In the genomic region with DNA sequence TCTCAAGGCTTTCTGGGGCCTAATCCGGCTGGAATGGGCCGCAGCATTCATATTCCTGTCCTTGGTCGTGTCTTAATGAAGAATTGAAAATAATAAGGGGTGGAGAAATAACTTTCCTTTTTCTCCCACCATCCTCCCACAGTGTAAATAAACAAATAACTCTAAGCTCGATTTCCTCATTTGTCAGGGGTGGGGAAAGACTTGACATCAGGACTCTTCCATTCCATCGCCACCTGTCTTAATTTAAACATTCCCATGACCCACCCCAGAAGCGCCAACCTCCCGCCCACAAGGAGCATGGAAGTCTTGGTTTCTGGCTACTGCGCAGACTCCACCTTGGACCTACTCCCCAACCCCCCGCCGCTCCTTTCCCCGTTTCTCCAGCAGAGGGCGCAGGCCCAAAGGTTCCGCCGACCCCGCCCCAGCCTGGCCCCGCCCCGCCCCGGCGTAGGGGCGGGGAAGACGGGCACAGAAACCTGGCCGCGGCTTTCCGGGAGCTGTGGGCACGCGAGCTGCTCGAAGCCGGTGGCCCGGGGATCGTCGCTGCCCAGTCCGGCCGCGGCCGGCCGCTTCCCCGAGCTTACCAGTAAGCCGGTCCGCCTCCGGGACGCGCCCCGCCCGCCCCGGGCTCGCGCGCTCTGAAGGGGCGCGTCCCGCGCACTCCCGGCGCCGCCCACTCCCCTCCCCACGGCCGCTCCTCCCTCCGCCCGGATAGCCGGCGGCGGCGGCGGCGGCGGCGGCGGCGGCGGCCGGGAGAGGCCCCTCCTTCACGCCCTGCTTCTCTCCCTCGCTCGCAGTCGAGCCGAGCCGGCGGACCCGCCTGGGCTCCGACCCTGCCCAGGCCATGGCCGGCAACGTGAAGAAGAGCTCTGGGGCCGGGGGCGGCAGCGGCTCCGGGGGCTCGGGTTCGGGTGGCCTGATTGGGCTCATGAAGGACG, we compare ENCODE assay signal across 1 cellular context.
TF ChIP-seq lines count a peak whose summit lies in the region.

A gene (plus strand): TSS at position 766 of the 938 bp plus-strand sequence. CDS start 79 bp downstream, at position 845.

TF ChIP-seq in HepG2, 621 proteins besides CTCF, POLR2A, EP300 and RAD21 (continued from another document and continues in another):
- TF ChIP-seq, protein P1, sequence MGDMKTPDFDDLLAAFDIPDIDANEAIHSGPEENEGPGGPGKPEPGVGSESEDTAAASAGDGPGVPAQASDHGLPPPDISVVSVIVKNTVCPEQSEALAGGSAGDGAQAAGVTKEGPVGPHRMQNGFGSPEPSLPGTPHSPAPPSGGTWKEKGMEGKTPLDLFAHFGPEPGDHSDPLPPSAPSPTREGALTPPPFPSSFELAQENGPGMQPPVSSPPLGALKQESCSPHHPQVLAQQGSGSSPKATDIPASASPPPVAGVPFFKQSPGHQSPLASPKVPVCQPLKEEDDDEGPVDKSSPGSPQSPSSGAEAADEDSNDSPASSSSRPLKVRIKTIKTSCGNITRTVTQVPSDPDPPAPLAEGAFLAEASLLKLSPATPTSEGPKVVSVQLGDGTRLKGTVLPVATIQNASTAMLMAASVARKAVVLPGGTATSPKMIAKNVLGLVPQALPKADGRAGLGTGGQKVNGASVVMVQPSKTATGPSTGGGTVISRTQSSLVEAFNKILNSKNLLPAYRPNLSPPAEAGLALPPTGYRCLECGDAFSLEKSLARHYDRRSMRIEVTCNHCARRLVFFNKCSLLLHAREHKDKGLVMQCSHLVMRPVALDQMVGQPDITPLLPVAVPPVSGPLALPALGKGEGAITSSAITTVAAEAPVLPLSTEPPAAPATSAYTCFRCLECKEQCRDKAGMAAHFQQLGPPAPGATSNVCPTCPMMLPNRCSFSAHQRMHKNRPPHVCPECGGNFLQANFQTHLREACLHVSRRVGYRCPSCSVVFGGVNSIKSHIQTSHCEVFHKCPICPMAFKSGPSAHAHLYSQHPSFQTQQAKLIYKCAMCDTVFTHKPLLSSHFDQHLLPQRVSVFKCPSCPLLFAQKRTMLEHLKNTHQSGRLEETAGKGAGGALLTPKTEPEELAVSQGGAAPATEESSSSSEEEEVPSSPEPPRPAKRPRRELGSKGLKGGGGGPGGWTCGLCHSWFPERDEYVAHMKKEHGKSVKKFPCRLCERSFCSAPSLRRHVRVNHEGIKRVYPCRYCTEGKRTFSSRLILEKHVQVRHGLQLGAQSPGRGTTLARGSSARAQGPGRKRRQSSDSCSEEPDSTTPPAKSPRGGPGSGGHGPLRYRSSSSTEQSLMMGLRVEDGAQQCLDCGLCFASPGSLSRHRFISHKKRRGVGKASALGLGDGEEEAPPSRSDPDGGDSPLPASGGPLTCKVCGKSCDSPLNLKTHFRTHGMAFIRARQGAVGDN (CRISPR knock-in tag; IDR thresholded peaks at IDR 0.05): peak; percentile 75
- TF ChIP-seq, protein P2, sequence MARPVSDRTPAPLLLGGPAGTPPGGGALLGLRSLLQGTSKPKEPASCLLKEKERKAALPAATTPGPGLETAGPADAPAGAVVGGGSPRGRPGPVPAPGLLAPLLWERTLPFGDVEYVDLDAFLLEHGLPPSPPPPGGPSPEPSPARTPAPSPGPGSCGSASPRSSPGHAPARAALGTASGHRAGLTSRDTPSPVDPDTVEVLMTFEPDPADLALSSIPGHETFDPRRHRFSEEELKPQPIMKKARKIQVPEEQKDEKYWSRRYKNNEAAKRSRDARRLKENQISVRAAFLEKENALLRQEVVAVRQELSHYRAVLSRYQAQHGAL (CRISPR knock-in tag; IDR thresholded peaks at IDR 0.05; ENCODE audit: not compliant biosample characterization): no peak
- TF ChIP-seq HNRNPLL (IDR thresholded peaks at IDR 0.05; ENCODE audit: low read depth, low read length, poor library complexity, severe bottlenecking) (peak; percentile 33), GPN1 (CRISPR knock-in tag; IDR thresholded peaks at IDR 0.05; ENCODE audit: borderline replicate concordance) (no peak), FOXA3 (CRISPR knock-in tag; IDR thresholded peaks at IDR 0.05) (no peak), ZFY (CRISPR knock-in tag; IDR thresholded peaks at IDR 0.05) (peak; percentile 51), ZNF431 (CRISPR knock-in tag; IDR thresholded peaks at IDR 0.05; ENCODE audit: borderline replicate concordance, low read depth) (0 out of 2 replicates have a peak, but pooled peaks have one; percentile 47), ZNF772 (CRISPR knock-in tag; IDR thresholded peaks at IDR 0.05) (no peak), ZNF333 (CRISPR knock-in tag; IDR thresholded peaks at IDR 0.05; ENCODE audit: borderline replicate concordance) (0 out of 2 replicates have a peak, but pooled peaks have one; percentile 48), ZNF891 (CRISPR knock-in tag; IDR thresholded peaks at IDR 0.05) (no peak), ZNF160 (CRISPR knock-in tag; IDR thresholded peaks at IDR 0.05) (0 out of 2 replicates have a peak, but pooled peaks have one; percentile 40), ELF1 (CRISPR knock-in tag; IDR thresholded peaks at IDR 0.05) (no peak), ZNF776 (CRISPR knock-in tag; IDR thresholded peaks at IDR 0.05) (peak; percentile 32; the same call in 1 of the 2 replicates), SP5 (CRISPR knock-in tag; IDR thresholded peaks at IDR 0.05; ENCODE audit: borderline replicate concordance, low read depth) (peak; percentile 66; the same call in 1 of the 2 replicates), HDAC1 (CRISPR knock-in tag; IDR thresholded peaks at IDR 0.05) (peak; percentile 23; the same call in 1 of the 2 replicates), ZKSCAN8 (CRISPR knock-in tag; IDR thresholded peaks at IDR 0.05; ENCODE audit: borderline replicate concordance) (no peak), ZMYM4 (CRISPR knock-in tag; IDR thresholded peaks at IDR 0.05) (peak; percentile 39; the same call in 1 of the 2 replicates), ZNF382 (CRISPR knock-in tag; IDR thresholded peaks at IDR 0.05; ENCODE audit: borderline replicate concordance) (no peak), JDP2 (CRISPR knock-in tag; IDR thresholded peaks at IDR 0.05; ENCODE audit: borderline replicate concordance) (no peak), PLRG1 (conservative IDR thresholded peaks at IDR 0.05) (no peak), SSRP1 (CRISPR knock-in tag; IDR thresholded peaks at IDR 0.05) (no peak), TOPORS (CRISPR knock-in tag; IDR thresholded peaks at IDR 0.05) (0 out of 2 replicates have a peak, but pooled peaks have one; percentile 38), SP1 (IDR thresholded peaks at IDR 0.05) (no peak), SP1 (CRISPR knock-in tag; IDR thresholded peaks at IDR 0.05) (peak; percentile 59; the same call in 1 of the 2 replicates), ZNF260 (CRISPR knock-in tag; IDR thresholded peaks at IDR 0.05; ENCODE audit: borderline replicate concordance, low read depth) (no peak), POGZ (CRISPR knock-in tag; IDR thresholded peaks at IDR 0.05) (peak; percentile 31; the same call in 1 of the 2 replicates), ZSCAN22 (CRISPR knock-in tag; IDR thresholded peaks at IDR 0.05) (no peak), ATF7-NPFF (CRISPR knock-in tag; IDR thresholded peaks at IDR 0.05; ENCODE audit: low read depth) (0 out of 2 replicates have a peak, but pooled peaks have one; percentile 23)
- TF ChIP-seq, protein P3, sequence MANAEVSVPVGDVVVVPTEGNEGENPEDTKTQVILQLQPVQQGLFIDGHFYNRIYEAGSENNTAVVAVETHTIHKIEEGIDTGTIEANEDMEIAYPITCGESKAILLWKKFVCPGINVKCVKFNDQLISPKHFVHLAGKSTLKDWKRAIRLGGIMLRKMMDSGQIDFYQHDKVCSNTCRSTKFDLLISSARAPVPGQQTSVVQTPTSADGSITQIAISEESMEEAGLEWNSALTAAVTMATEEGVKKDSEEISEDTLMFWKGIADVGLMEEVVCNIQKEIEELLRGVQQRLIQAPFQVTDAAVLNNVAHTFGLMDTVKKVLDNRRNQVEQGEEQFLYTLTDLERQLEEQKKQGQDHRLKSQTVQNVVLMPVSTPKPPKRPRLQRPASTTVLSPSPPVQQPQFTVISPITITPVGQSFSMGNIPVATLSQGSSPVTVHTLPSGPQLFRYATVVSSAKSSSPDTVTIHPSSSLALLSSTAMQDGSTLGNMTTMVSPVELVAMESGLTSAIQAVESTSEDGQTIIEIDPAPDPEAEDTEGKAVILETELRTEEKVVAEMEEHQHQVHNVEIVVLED (CRISPR knock-in tag; IDR thresholded peaks at IDR 0.05; ENCODE audit: borderline replicate concordance): peak; percentile 21; the same call in 1 of the 2 replicates
- TF ChIP-seq, protein P4, sequence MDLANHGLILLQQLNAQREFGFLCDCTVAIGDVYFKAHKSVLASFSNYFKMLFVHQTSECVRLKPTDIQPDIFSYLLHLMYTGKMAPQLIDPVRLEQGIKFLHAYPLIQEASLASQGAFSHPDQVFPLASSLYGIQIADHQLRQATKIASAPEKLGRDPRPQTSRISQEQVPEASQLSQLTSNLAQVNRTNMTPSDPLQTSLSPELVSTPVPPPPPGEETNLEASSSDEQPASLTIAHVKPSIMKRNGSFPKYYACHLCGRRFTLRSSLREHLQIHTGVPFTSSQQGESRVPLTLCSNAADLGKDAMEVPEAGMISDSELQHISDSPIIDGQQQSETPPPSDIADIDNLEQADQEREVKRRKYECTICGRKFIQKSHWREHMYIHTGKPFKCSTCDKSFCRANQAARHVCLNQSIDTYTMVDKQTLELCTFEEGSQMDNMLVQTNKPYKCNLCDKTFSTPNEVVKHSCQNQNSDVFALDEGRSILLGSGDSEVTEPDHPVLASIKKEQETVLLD (CRISPR knock-in tag; IDR thresholded peaks at IDR 0.05; ENCODE audit: low read depth): 0 out of 2 replicates have a peak, but pooled peaks have one; percentile 25
- TF ChIP-seq, protein P5, sequence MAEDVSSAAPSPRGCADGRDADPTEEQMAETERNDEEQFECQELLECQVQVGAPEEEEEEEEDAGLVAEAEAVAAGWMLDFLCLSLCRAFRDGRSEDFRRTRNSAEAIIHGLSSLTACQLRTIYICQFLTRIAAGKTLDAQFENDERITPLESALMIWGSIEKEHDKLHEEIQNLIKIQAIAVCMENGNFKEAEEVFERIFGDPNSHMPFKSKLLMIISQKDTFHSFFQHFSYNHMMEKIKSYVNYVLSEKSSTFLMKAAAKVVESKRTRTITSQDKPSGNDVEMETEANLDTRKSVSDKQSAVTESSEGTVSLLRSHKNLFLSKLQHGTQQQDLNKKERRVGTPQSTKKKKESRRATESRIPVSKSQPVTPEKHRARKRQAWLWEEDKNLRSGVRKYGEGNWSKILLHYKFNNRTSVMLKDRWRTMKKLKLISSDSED (CRISPR knock-in tag; IDR thresholded peaks at IDR 0.05): 0 out of 2 replicates have a peak, but pooled peaks have one; percentile 33
- TF ChIP-seq, protein P6, sequence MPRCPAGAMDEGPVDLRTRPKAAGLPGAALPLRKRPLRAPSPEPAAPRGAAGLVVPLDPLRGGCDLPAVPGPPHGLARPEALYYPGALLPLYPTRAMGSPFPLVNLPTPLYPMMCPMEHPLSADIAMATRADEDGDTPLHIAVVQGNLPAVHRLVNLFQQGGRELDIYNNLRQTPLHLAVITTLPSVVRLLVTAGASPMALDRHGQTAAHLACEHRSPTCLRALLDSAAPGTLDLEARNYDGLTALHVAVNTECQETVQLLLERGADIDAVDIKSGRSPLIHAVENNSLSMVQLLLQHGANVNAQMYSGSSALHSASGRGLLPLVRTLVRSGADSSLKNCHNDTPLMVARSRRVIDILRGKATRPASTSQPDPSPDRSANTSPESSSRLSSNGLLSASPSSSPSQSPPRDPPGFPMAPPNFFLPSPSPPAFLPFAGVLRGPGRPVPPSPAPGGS (CRISPR knock-in tag; IDR thresholded peaks at IDR 0.05): peak; percentile 22; the same call in 1 of the 2 replicates
- TF ChIP-seq, protein P7, sequence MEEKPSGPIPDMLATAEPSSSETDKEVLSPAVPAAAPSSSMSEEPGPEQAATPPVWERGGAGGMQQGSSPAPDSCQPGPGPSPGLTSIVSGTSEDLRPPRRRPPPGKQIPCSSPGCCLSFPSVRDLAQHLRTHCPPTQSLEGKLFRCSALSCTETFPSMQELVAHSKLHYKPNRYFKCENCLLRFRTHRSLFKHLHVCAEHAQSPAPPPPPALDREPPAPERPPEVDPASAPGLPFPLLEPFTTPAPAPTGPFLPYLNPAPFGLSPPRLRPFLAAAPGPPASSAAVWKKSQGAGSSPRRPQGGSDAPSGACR (CRISPR knock-in tag; IDR thresholded peaks at IDR 0.05): 0 out of 2 replicates have a peak, but pooled peaks have one; percentile 16
- TF ChIP-seq, protein P8, sequence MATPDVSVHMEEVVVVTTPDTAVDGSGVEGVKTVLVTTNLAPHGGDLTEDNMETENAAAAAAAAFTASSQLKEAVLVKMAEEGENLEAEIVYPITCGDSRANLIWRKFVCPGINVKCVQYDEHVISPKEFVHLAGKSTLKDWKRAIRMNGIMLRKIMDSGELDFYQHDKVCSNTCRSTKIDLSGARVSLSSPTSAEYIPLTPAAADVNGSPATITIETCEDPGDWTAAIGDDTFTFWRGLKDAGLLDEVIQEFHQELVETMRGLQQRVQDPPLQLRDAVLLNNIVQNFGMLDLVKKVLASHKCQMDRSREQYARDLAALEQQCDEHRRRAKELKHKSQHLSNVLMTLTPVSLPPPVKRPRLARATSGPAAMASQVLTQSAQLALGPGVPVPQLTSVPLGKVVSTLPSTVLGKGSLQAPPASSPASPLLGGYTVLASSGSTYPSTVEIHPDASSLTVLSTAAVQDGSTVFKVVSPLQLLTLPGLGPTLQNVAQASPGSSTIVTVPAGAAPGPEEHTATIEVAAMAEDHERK (CRISPR knock-in tag; IDR thresholded peaks at IDR 0.05; ENCODE audit: low read depth): no peak
- TF ChIP-seq, protein P9, sequence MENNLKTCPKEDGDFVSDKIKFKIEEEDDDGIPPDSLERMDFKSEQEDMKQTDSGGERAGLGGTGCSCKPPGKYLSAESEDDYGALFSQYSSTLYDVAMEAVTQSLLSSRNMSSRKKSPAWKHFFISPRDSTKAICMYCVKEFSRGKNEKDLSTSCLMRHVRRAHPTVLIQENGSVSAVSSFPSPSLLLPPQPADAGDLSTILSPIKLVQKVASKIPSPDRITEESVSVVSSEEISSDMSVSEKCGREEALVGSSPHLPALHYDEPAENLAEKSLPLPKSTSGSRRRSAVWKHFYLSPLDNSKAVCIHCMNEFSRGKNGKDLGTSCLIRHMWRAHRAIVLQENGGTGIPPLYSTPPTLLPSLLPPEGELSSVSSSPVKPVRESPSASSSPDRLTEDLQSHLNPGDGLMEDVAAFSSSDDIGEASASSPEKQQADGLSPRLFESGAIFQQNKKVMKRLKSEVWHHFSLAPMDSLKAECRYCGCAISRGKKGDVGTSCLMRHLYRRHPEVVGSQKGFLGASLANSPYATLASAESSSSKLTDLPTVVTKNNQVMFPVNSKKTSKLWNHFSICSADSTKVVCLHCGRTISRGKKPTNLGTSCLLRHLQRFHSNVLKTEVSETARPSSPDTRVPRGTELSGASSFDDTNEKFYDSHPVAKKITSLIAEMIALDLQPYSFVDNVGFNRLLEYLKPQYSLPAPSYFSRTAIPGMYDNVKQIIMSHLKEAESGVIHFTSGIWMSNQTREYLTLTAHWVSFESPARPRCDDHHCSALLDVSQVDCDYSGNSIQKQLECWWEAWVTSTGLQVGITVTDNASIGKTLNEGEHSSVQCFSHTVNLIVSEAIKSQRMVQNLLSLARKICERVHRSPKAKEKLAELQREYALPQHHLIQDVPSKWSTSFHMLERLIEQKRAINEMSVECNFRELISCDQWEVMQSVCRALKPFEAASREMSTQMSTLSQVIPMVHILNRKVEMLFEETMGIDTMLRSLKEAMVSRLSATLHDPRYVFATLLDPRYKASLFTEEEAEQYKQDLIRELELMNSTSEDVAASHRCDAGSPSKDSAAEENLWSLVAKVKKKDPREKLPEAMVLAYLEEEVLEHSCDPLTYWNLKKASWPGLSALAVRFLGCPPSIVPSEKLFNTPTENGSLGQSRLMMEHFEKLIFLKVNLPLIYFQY (CRISPR knock-in tag; IDR thresholded peaks at IDR 0.05; ENCODE audit: borderline replicate concordance): peak; percentile 21; the same call in 1 of the 2 replicates
- TF ChIP-seq, protein P10, sequence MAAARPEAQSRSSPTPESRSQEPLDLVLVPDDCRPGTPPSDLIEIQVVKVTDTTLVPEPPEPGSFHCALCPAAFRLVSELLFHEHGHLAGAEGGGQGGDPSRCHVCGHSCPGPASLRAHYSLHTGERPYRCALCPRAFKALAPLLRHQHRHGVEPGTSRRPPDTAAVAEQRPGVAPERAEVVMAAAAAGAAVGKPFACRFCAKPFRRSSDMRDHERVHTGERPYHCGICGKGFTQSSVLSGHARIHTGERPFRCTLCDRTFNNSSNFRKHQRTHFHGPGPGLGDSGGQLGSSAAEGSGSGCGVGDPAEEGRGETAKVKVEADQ (CRISPR knock-in tag; IDR thresholded peaks at IDR 0.05; ENCODE audit: borderline replicate concordance): no peak; the same call in 1 of the 2 replicates
